Comparison of ENCODE assay signal across 8 cellular contexts in the genomic region with DNA sequence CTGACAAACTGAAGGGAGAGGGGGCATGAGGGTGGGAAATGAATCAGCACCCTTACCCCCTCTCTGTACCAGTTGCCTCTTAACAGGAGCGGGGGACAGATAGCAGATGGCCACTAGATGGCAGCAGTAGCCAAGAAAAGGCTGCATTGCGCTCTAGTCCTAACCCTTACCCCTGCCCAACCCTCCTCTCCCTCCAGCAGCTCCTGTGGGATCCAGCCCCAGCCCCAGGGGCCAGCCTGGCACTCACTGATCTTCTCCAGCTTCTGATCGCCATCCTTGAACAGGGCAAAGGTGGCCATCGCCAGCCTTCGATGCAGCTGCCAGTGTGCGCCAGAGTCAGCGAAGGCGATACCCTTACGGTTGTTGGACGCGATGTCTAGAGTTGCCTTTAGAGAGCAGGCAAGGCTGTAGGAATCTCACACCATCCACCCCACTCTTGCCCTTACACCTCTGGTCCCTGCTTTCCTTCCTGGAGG. TPM values are rescaled to one million over a fixed set of nuclear protein-coding genes. Genes with fewer than 3 reads are reported as not detected.
A peak's percentile ranks its signal among the peaks of the same experiment; 100 is the strongest.
DNase-seq lines count a peak whose midpoint lies in the region; ATAC-seq and TF ChIP-seq lines count a peak whose summit lies in the region.

No MANE protein-coding gene starts in this region.

- no peaks in the 10 kb centered on the region for H3K36me3 ChIP-seq in lower lobe of right lung

- peak overlapping the region in 3 of 59 donors; percentile 2 to 21 (median 4) for H3K4me3 ChIP-seq in dorsolateral prefrontal cortex
- no peak overlapping the region for H3K4me3 ChIP-seq in lower lobe of right lung

- DNase-seq in DMS79 treated with DMSO at 0.1 percent for 48 hours (lab: John Stamatoyannopoulos, UW) (peak; percentile 36), NCI-H774 (lab: John Stamatoyannopoulos, UW) (peak; percentile 21), dorsolateral prefrontal cortex (peak; percentile 50 to 81 (median 70)), lower lobe of right lung (peak; percentile 71)
- peak; percentile 75 to 82 for DNase-seq in activated CD4-positive, alpha-beta T cell treated with anti-CD3 and anti-CD28 coated beads, Interleukin-2, amount 50 U/mL, for 48 hours
- peak; percentile 63 for DNase-seq in stimulated activated CD8-positive, alpha-beta memory T cell treated with anti-CD3 and anti-CD28 coated beads, Interleukin-15, amount 100 ng/mL, for 1 hour (ENCODE audit: low read depth)

- TF ChIP-seq CTCF in dorsolateral prefrontal cortex (IDR thresholded peaks at IDR 0.05 in 54 of 56, conservative IDR thresholded peaks at IDR 0.05 in 2 of 56; ENCODE audit: low read depth in 1 of 56, partially characterized antibody in 56 of 56): peak; percentile 44 to 93 (median 86)
- peak; percentile 93 for TF ChIP-seq CTCF in lower lobe of right lung (IDR thresholded peaks at IDR 0.05)

- peaks cover 7% of the 10 kb centered on the region for H3K9me3 ChIP-seq in lower lobe of right lung

- H3K27me3 ChIP-seq in dorsolateral prefrontal cortex (peaks cover 0 to 14% (median 0%) of the 10 kb centered on the region in 45 donors), lower lobe of right lung (ENCODE audit: low read depth) (no peaks in the 10 kb centered on the region)

- H3K27ac ChIP-seq in dorsolateral prefrontal cortex: no peak overlapping the region
- no peak overlapping the region for H3K27ac ChIP-seq in lower lobe of right lung

- H3K4me1 ChIP-seq in lower lobe of right lung: no peaks in the 10 kb centered on the region

- peak; percentile 49 for ATAC-seq in HG03432 (IDR thresholded peaks at IDR 0.05; ENCODE audit: unreplicated experiment)
- peak; percentile 93 to 94 for ATAC-seq in lower lobe of right lung
- ATAC-seq in GM21825 (IDR thresholded peaks at IDR 0.05; ENCODE audit: unreplicated experiment): no peak

- intact Hi-C loops in dorsolateral prefrontal cortex (cut with DNase I): loop anchor here in 1 of 2 donors (2.0 to 10.0 kb wide), 5 partner anchors 67 to 500 kb away; no protein-coding TSS in a partner anchor
- intact Hi-C loops in lower lobe of right lung (cut with DNase I): no loop called here

RNA-seq across cellular contexts. Expression of a gene that starts 2.2 kb away (rescaled TPM):
- total RNA-seq in dorsolateral prefrontal cortex (1 to 10 TPM in 2 of 120 experiments, not detected in 118; 3.8 to 4.8 TPM), lower lobe of right lung (0.80 TPM)

RNA-seq across cellular contexts. Expression of a gene that starts 19.0 kb away (rescaled TPM):
- 10 to 100 TPM; 13.2 to 36.5 (median 22.8) TPM for total RNA-seq in dorsolateral prefrontal cortex
- 21.9 TPM for total RNA-seq in lower lobe of right lung

RNA-seq across cellular contexts. Expression of a gene that starts 34.2 kb away (rescaled TPM):
- 1 to 10 TPM in 107 of 120 experiments, under 1 TPM in 7, not detected in 6; 0.32 to 9.6 (median 4.0) TPM for total RNA-seq in dorsolateral prefrontal cortex
- total RNA-seq in lower lobe of right lung: 1.9 TPM

Comparison
In these comparisons a context has a peak if more than half of its experiments do, and no peak if none do; other contexts are left out.
1. DNase-seq: peak in every context shown above with its lines; median percentile 78 in activated CD4-positive, alpha-beta T cell treated with anti-CD3 and anti-CD28 coated beads, Interleukin-2, amount 50 U/mL, for 48 hours; 71 in lower lobe of right lung; 70 in dorsolateral prefrontal cortex; 63 in stimulated activated CD8-positive, alpha-beta memory T cell treated with anti-CD3 and anti-CD28 coated beads, Interleukin-15, amount 100 ng/mL, for 1 hour; 36 in DMS79 treated with DMSO at 0.1 percent for 48 hours; 21 in NCI-H774.